In genomic region chr7:100864263-100864845, GRCh38 we compare ENCODE assay signal across 1 cellular context.
TF ChIP-seq lines count a peak whose summit lies in the region.

No MANE protein-coding gene starts in this region.

TF ChIP-seq in WTC11, 78 proteins besides CTCF, POLR2A, EP300 and RAD21:
- TF ChIP-seq ZNF121 (CRISPR knock-in tag; IDR thresholded peaks at IDR 0.05), result no peak
- no peak for TF ChIP-seq KAT7 (CRISPR knock-in tag; IDR thresholded peaks at IDR 0.05; ENCODE audit: borderline replicate concordance)
- no peak for TF ChIP-seq ZMAT4 (CRISPR knock-in tag; IDR thresholded peaks at IDR 0.05)
- no peak for TF ChIP-seq AFF4 (CRISPR knock-in tag; IDR thresholded peaks at IDR 0.05; ENCODE audit: borderline replicate concordance)
- no peak for TF ChIP-seq TEAD4 (CRISPR knock-in tag; IDR thresholded peaks at IDR 0.05)
- no peak for TF ChIP-seq ZNF263 (CRISPR knock-in tag; IDR thresholded peaks at IDR 0.05; ENCODE audit: low read depth)
- no peak for TF ChIP-seq ATF3 (CRISPR knock-in tag; conservative IDR thresholded peaks at IDR 0.05)
- no peak for TF ChIP-seq E2F5 (CRISPR knock-in tag; IDR thresholded peaks at IDR 0.05)
- TF ChIP-seq ZBTB43 (CRISPR knock-in tag; IDR thresholded peaks at IDR 0.05), result no peak
- TF ChIP-seq ZNF416 (CRISPR knock-in tag; IDR thresholded peaks at IDR 0.05), result no peak
- TF ChIP-seq ATF6 (CRISPR knock-in tag; IDR thresholded peaks at IDR 0.05), result no peak
- TF ChIP-seq STAT6 (CRISPR knock-in tag; conservative IDR thresholded peaks at IDR 0.05; ENCODE audit: low read depth), result no peak
